Comparison of ENCODE assay signal across 8 cellular contexts in the genomic region with DNA sequence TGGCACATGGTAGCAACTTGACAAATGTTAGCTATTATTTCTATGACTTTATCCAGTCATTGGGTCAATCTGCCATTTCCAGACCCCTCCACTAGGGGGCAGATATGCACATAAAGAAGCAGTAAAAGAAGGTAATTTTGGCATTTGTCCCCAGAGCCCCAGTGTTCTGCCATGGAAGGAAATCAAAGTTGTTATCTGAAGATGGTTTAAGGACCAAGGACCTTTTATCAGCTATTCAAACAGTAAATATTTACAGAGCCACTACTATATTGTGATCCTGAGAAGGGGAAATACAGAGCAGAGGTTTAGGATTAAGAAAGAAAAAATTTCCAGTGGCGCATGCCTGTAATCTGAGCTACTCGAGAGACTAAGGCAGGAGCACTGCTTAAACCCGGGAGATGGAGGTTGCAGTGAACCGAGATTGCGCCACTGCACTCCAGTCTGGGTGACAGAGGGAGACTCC. TPM values are rescaled to one million over a fixed set of nuclear protein-coding genes. Genes with fewer than 3 reads are reported as not detected.
DNase-seq lines count a peak whose midpoint lies in the region; ATAC-seq and TF ChIP-seq lines count a peak whose summit lies in the region.

No MANE protein-coding gene starts in this region.

- no peak for TF ChIP-seq POLR2A in ovary (IDR thresholded peaks at IDR 0.05)

- peak; percentile 77 for TF ChIP-seq CTCF in GM12865 (IDR thresholded peaks at IDR 0.05; ENCODE audit: insufficient read depth, low read depth, low read length, missing control alignments)
- TF ChIP-seq CTCF in LNCAP (IDR thresholded peaks at IDR 0.05) = peak; percentile 92
- peak; percentile 91 for TF ChIP-seq CTCF in RWPE2 (IDR thresholded peaks at IDR 0.05; ENCODE audit: poor library complexity, severe bottlenecking)
- peak; percentile 78 to 90 (median 84) for TF ChIP-seq CTCF in ovary (IDR thresholded peaks at IDR 0.05)

- H3K4me3 Mint-ChIP-seq in activated T-helper 17 cell treated with anti-CD3 and anti-CD28 coated beads, Interleukin-2, amount 50 U/mL, for 72 hours = peak overlapping the region; percentile 50

- H3K4me1 ChIP-seq in RWPE2 (ENCODE audit: insufficient read depth, poor library complexity, severe bottlenecking) (no peaks in the 10 kb centered on the region), ovary (ENCODE audit: insufficient read depth) (no peaks in the 10 kb centered on the region)

- H3K36me3 Mint-ChIP-seq in activated T-helper 17 cell treated with anti-CD3 and anti-CD28 coated beads, Interleukin-2, amount 50 U/mL, for 72 hours (ENCODE audit: low read depth) = peaks cover 90% of the 10 kb centered on the region

- peaks cover 20% of the 10 kb centered on the region for H3K4me1 Mint-ChIP-seq in activated T-helper 17 cell treated with anti-CD3 and anti-CD28 coated beads, Interleukin-2, amount 50 U/mL, for 72 hours

- H3K27ac ChIP-seq in RWPE2 (ENCODE audit: poor library complexity, severe bottlenecking) = no peak overlapping the region
- H3K27ac ChIP-seq in ovary = no peak overlapping the region

- H3K27me3 ChIP-seq in RWPE2 (ENCODE audit: insufficient read depth, poor library complexity, severe bottlenecking) (no peaks in the 10 kb centered on the region), ovary (no peaks in the 10 kb centered on the region)

- H3K27ac Mint-ChIP-seq in activated T-helper 17 cell treated with anti-CD3 and anti-CD28 coated beads, Interleukin-2, amount 50 U/mL, for 72 hours = peak overlapping the region; percentile 70

- intact Hi-C loops in ovary (cut with DNase I) = loop anchor here in 3 of 4 donors (5.0 to 10.0 kb wide), 3 partner anchors 91 to 151 kb away; partner anchors contain the start of genes DHRS13 (in 1 of the 3) and ERAL1 (in 1 of the 3)

- H3K9me3 ChIP-seq in RWPE2 (ENCODE audit: severe bottlenecking) (no peaks in the 10 kb centered on the region), ovary (no peaks in the 10 kb centered on the region)

- peak; percentile 22; the same call in 1 of the 3 replicates for ATAC-seq in RWPE2 (ENCODE audit: low read depth)
- ATAC-seq in activated T-helper 17 cell treated with anti-CD3 and anti-CD28 coated beads, Interleukin-2, amount 50 U/mL, for 72 hours (replicated peaks) = peak; percentile 41
- ATAC-seq in GM21619 (IDR thresholded peaks at IDR 0.05; ENCODE audit: unreplicated experiment) = no peak

- no peaks in the 10 kb centered on the region for H3K27me3 Mint-ChIP-seq in activated T-helper 17 cell treated with anti-CD3 and anti-CD28 coated beads, Interleukin-2, amount 50 U/mL, for 72 hours

- H3K36me3 ChIP-seq in RWPE2 (ENCODE audit: low read depth) (peaks cover 60% of the 10 kb centered on the region), ovary (no peaks in the 10 kb centered on the region)

- DNase-seq in GM12865 (ENCODE audit: low read depth) (peak; percentile 80), RWPE2 (ENCODE audit: low spot score) (no peak), fibroblast of the conjunctiva (ENCODE audit: low read depth) (peak; percentile 74), ovary (peak in 4 of 5 donors; percentile 60 to 88 (median 72)), ureter (ENCODE audit: low spot score) (peak; percentile 83)

- no peaks in the 10 kb centered on the region for H3K9me3 Mint-ChIP-seq in activated T-helper 17 cell treated with anti-CD3 and anti-CD28 coated beads, Interleukin-2, amount 50 U/mL, for 72 hours

- WGBS in ovary, 3 donors = 50 to 62% (median 56%) methylated on average over 5 of the region's 5 CpGs

- TF ChIP-seq EP300 in ovary (IDR thresholded peaks at IDR 0.05) = no peak

- H3K4me3 ChIP-seq in GM12865 (ENCODE audit: low read depth, low read length) = no peak overlapping the region
- no peak overlapping the region for H3K4me3 ChIP-seq in RWPE2 (ENCODE audit: severe bottlenecking)
- no peak overlapping the region for H3K4me3 ChIP-seq in ovary

RNA-seq across cellular contexts. Expression of gene TRAF4, which starts 20.0 kb away (rescaled TPM):
- 100 to 1,000 TPM in 1 of 2 donors, 10 to 100 TPM in 1; 78.4 to 181 TPM for total RNA-seq in activated T-helper 17 cell treated with anti-CD3 and anti-CD28 coated beads, Interleukin-2, amount 50 U/mL, for 72 hours
- total RNA-seq in ovary (10 to 100 TPM; 12.9 to 61.3 (median 18.8) TPM), ureter (186 TPM)
- 1 to 10 TPM; 3.5 to 7.0 TPM for polyA plus RNA-seq in ovary

RNA-seq across cellular contexts. Expression of gene NEK8, which starts 35.2 kb away (rescaled TPM):
- total RNA-seq in activated T-helper 17 cell treated with anti-CD3 and anti-CD28 coated beads, Interleukin-2, amount 50 U/mL, for 72 hours = 1 to 10 TPM; 4.9 to 9.2 TPM
- 1 to 10 TPM; 2.3 to 8.3 (median 3.4) TPM for total RNA-seq in ovary
- 1 to 10 TPM; 1.9 to 2.2 TPM for polyA plus RNA-seq in ovary
- total RNA-seq in ureter = 14.9 TPM

RNA-seq across cellular contexts. Expression of gene TLCD1, which starts 37.8 kb away (rescaled TPM):
- total RNA-seq in activated T-helper 17 cell treated with anti-CD3 and anti-CD28 coated beads, Interleukin-2, amount 50 U/mL, for 72 hours = 10 to 100 TPM in 1 of 2 donors, 1 to 10 TPM in 1; 4.8 to 13.4 TPM
- total RNA-seq in ovary (1 to 10 TPM in 6 of 7 donors, not detected in 1; 1.3 to 7.0 (median 1.6) TPM), ureter (18.1 TPM)
- 1 to 10 TPM in 1 of 2 donors, under 1 TPM in 1; 0.75 to 5.1 TPM for polyA plus RNA-seq in ovary

RNA-seq across cellular contexts. Expression of gene RPL23A, which starts 44.0 kb away (rescaled TPM):
- 1,000 to 10,000 TPM; 2,238 to 2,546 TPM for total RNA-seq in activated T-helper 17 cell treated with anti-CD3 and anti-CD28 coated beads, Interleukin-2, amount 50 U/mL, for 72 hours
- total RNA-seq in ovary (1,000 to 10,000 TPM; 1,369 to 3,979 (median 2,659) TPM), ureter (1,937 TPM)
- 1,000 to 10,000 TPM; 2,997 to 3,153 TPM for polyA plus RNA-seq in ovary

RNA-seq across cellular contexts. Expression of gene RAB34, which starts 46.2 kb away (rescaled TPM):
- 10 to 100 TPM in 1 of 2 donors, 1 to 10 TPM in 1; 4.1 to 22.4 TPM for total RNA-seq in activated T-helper 17 cell treated with anti-CD3 and anti-CD28 coated beads, Interleukin-2, amount 50 U/mL, for 72 hours
- total RNA-seq in ovary (100 to 1,000 TPM; 149 to 222 (median 169) TPM), ureter (82.9 TPM)
- 100 to 1,000 TPM; 196 to 208 TPM for polyA plus RNA-seq in ovary
